ENCODE assay signal across 15 cellular contexts in genomic region chr2:10398496-10398895, GRCh38. TPM values are rescaled to one million over a fixed set of nuclear protein-coding genes. Genes with fewer than 3 reads are reported as not detected.
A peak's percentile ranks its signal among the peaks of the same experiment; 100 is the strongest.
DNase-seq lines count a peak whose midpoint lies in the region; ATAC-seq, FAIRE-seq and TF ChIP-seq lines count a peak whose summit lies in the region.
"Had no signal": no experiment of that assay in that cellular context is flagged by ENCODE, and none has a peak within 500 bp of the region (broad histone marks: within the 10 kb centered on the region; RNA-seq: fewer than 3 reads in every experiment).

No MANE protein-coding gene starts in this region.

- no peaks in the 10 kb centered on the region for H3K27me3 ChIP-seq in CD4-positive, alpha-beta memory T cell (ENCODE audit: insufficient read depth, low read length)
- no peaks in the 10 kb centered on the region for H3K27me3 ChIP-seq in pancreas

- ATAC-seq in pancreas: peak in 3 of 4 donors; percentile 19 to 45 (median 20)
- ATAC-seq: activated CD4-positive, CD25-positive, alpha-beta regulatory T cell treated with anti-CD3 and anti-CD28 coated beads, Interleukin-2, amount 50 U/mL, for 24 hours; stimulated activated naive CD8-positive, alpha-beta T cell treated with anti-CD3 and anti-CD28 coated beads, Interleukin-15, amount 100 ng/mL, for 72 hours had no signal

- no peak for DNase-seq in CD4-positive, alpha-beta memory T cell
- peak; percentile 40 for DNase-seq in NOMO-1 treated with DMSO at 0.1 percent for 48 hours (lab: John Stamatoyannopoulos, UW; ENCODE audit: unreplicated experiment)
- DNase-seq in foreskin melanocyte: peak; percentile 83
- DNase-seq in pancreas: peak in 1 of 6 donors; percentile 65
- DNase-seq in HTR-8/SVneo (ENCODE audit: insufficient read length, low spot score): no peak
- no peak for DNase-seq in NCI-H2029 treated with DMSO at 0.1 percent for 48 hours (lab: John Stamatoyannopoulos, UW)
- DNase-seq in mesenteric fat pad (ENCODE audit: low spot score): no peak
- no peak for DNase-seq in NCI-H2171 treated with DMSO at 0.1 percent for 48 hours (lab: John Stamatoyannopoulos, UW)
- DNase-seq: COR-L47; hippocampal formation; MM.1S; NCI-H345; stimulated activated CD4-positive, alpha-beta T cell treated with anti-CD3 and anti-CD28 coated beads, Interleukin-4, amount 100 ng/mL, for 1 hour; stimulated activated naive CD8-positive, alpha-beta T cell treated with anti-CD3 and anti-CD28 coated beads, Interleukin-15, amount 100 ng/mL, for 72 hours had no signal

- H3K9me3 ChIP-seq in CD4-positive, alpha-beta memory T cell (ENCODE audit: control insufficient read depth in 1 of 2, low read length in 2 of 2): no peaks in the 10 kb centered on the region
- H3K9me3 ChIP-seq in pancreas: no peaks in the 10 kb centered on the region

- H3K36me3 Mint-ChIP-seq in CD4-positive, alpha-beta memory T cell: peaks cover 19 to 29% of the 10 kb centered on the region in 2 donors

- FAIRE-seq in pancreas (lab: Jason Lieb, UNC): no peak
- FAIRE-seq in HTR-8/SVneo (lab: Jason Lieb, UNC): no peak

- WGBS in pancreas, 2 donors: 90 to 94% methylated on average over 14 of the region's 14 CpGs

- TF ChIP-seq CTCF in pancreas (IDR thresholded peaks at IDR 0.05): no peak

- peaks cover 0 to 4% (median 0%) of the 10 kb centered on the region in 8 donors for H3K9me3 Mint-ChIP-seq in CD4-positive, alpha-beta memory T cell
- H3K9me3 Mint-ChIP-seq: stimulated activated naive CD8-positive, alpha-beta T cell treated with anti-CD3 and anti-CD28 coated beads, Interleukin-15, amount 100 ng/mL, for 72 hours had no signal

- H3K36me3 ChIP-seq in CD4-positive, alpha-beta memory T cell (ENCODE audit: insufficient read depth, low read length): peaks cover 11% of the 10 kb centered on the region
- no peaks in the 10 kb centered on the region for H3K36me3 ChIP-seq in pancreas

- peaks cover 24% of the 10 kb centered on the region for H3K4me1 ChIP-seq in CD4-positive, alpha-beta memory T cell (ENCODE audit: insufficient read depth, low read length)
- H3K4me1 ChIP-seq in pancreas: peaks cover 0 to 3% (median 0%) of the 10 kb centered on the region in 3 donors

- H3K4me1 Mint-ChIP-seq in CD4-positive, alpha-beta memory T cell: peaks cover 23 to 52% (median 35%) of the 10 kb centered on the region in 4 donors

- no peak overlapping the region for H3K4me3 Mint-ChIP-seq in CD4-positive, alpha-beta memory T cell
- H3K4me3 Mint-ChIP-seq: stimulated activated naive CD8-positive, alpha-beta T cell treated with anti-CD3 and anti-CD28 coated beads, Interleukin-15, amount 100 ng/mL, for 72 hours had no signal

- intact Hi-C loops in CD4-positive, alpha-beta memory T cell (cut with micrococcal nuclease): no loop called here
- intact Hi-C loops in pancreas (cut with DNase I): no loop called here

- CTCF ChIA-PET in CD4-positive, alpha-beta memory T cell (lab: Charles Lee; ENCODE audit: partially characterized antibody): interaction anchor here (5.2 kb wide), 1 partner anchor 10 kb away, joined by 28 read pairs; no protein-coding TSS in a partner anchor

- H3K27ac Mint-ChIP-seq in CD4-positive, alpha-beta memory T cell: peak overlapping the region in 5 of 7 donors; percentile 46 to 83 (median 72)

- H3K4me3 ChIP-seq in CD4-positive, alpha-beta memory T cell (ENCODE audit: low read length in 2 of 2): no peak overlapping the region
- no peak overlapping the region for H3K4me3 ChIP-seq in pancreas

- no peak overlapping the region for H3K27ac ChIP-seq in CD4-positive, alpha-beta memory T cell (ENCODE audit: low read depth, low read length)
- H3K27ac ChIP-seq in pancreas: no peak overlapping the region

- POLR2A ChIA-PET in CD4-positive, alpha-beta memory T cell (lab: Charles Lee; ENCODE audit: partially characterized antibody): no interaction called here

- no peaks in the 10 kb centered on the region for H3K27me3 Mint-ChIP-seq in CD4-positive, alpha-beta memory T cell
- H3K27me3 Mint-ChIP-seq: stimulated activated naive CD8-positive, alpha-beta T cell treated with anti-CD3 and anti-CD28 coated beads, Interleukin-15, amount 100 ng/mL, for 72 hours had no signal

RNA-seq across cellular contexts. Expression of gene ODC1, which starts 49.6 kb away (rescaled TPM):
- 10 to 100 TPM; 32.5 to 35.4 TPM for total RNA-seq in CD4-positive, alpha-beta memory T cell
- 10 to 100 TPM; 54.3 to 63.5 TPM for polyA plus RNA-seq in CD4-positive, alpha-beta memory T cell
- total RNA-seq in pancreas: 10 to 100 TPM; 12.9 to 52.2 (median 28.5) TPM
- 10 to 100 TPM in 1 of 2 donors, 1 to 10 TPM in 1; 9.3 to 29.5 TPM for polyA plus RNA-seq in pancreas
- total RNA-seq in mesenteric fat pad: 32.8 TPM

Comparison
In these comparisons a context has a peak if more than half of its experiments do, and no peak if none do; other contexts are left out.
1. DNase-seq: peak in NOMO-1 treated with DMSO at 0.1 percent for 48 hours (single experiment) and foreskin melanocyte (single experiment); none in CD4-positive, alpha-beta memory T cell (0 of 5), HTR-8/SVneo (single experiment), NCI-H2029 treated with DMSO at 0.1 percent for 48 hours (single experiment), mesenteric fat pad (single experiment) and NCI-H2171 treated with DMSO at 0.1 percent for 48 hours (single experiment).